ENCODE assay signal across 1 cellular context in the genomic region with DNA sequence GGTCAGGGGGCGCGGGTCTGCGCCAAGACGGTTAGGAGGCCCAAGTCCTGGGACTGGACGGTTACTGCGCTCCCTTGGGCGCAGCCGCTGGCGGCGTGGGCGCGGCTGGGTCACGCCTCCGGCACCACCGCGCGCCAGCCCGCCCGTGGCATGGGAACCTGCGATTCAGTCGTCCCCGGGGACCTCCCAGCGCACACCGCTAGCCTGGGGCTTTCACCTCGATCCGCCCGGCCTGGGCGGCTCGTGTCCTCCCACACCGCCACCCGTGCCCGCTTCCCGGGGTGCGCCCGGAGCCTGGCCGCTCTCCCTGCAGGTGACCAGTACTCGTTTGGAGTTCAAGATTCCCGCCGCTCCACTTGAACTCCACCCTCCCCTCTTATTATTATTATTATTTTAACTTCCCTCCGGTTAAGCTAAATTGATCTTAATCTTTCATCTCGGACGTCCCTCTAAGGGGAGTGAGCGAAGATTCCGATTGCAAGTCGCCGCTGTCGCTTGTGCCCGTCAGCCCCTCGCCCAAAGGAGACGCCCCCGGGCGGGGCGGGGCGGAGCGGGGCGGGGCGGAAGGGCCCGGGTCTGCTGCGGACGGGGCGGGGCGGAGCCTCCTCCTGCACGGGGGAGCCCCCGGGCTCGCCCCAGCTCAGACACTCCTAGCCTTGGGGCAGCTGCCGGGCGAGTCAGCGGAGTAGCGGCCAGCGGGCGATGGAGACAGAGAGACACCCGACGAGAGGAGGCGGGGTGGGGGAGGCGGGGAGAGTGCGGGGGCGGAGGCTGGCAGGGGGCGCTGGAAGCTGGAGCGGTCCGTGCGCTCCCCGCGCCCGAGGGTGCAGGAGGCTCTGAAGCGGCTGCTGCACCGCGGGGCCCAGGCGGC.
TF ChIP-seq lines count a peak whose summit lies in the region.

A gene with protein sequence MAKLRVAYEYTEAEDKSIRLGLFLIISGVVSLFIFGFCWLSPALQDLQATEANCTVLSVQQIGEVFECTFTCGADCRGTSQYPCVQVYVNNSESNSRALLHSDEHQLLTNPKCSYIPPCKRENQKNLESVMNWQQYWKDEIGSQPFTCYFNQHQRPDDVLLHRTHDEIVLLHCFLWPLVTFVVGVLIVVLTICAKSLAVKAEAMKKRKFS (plus strand): TSS at position 643 of the 871 bp plus-strand sequence. CDS start 445 bp downstream, outside the sequence.

TF ChIP-seq in HepG2, 621 proteins besides CTCF, POLR2A, EP300 and RAD21 (continued from another document and continues in another):
- TF ChIP-seq, protein P1, sequence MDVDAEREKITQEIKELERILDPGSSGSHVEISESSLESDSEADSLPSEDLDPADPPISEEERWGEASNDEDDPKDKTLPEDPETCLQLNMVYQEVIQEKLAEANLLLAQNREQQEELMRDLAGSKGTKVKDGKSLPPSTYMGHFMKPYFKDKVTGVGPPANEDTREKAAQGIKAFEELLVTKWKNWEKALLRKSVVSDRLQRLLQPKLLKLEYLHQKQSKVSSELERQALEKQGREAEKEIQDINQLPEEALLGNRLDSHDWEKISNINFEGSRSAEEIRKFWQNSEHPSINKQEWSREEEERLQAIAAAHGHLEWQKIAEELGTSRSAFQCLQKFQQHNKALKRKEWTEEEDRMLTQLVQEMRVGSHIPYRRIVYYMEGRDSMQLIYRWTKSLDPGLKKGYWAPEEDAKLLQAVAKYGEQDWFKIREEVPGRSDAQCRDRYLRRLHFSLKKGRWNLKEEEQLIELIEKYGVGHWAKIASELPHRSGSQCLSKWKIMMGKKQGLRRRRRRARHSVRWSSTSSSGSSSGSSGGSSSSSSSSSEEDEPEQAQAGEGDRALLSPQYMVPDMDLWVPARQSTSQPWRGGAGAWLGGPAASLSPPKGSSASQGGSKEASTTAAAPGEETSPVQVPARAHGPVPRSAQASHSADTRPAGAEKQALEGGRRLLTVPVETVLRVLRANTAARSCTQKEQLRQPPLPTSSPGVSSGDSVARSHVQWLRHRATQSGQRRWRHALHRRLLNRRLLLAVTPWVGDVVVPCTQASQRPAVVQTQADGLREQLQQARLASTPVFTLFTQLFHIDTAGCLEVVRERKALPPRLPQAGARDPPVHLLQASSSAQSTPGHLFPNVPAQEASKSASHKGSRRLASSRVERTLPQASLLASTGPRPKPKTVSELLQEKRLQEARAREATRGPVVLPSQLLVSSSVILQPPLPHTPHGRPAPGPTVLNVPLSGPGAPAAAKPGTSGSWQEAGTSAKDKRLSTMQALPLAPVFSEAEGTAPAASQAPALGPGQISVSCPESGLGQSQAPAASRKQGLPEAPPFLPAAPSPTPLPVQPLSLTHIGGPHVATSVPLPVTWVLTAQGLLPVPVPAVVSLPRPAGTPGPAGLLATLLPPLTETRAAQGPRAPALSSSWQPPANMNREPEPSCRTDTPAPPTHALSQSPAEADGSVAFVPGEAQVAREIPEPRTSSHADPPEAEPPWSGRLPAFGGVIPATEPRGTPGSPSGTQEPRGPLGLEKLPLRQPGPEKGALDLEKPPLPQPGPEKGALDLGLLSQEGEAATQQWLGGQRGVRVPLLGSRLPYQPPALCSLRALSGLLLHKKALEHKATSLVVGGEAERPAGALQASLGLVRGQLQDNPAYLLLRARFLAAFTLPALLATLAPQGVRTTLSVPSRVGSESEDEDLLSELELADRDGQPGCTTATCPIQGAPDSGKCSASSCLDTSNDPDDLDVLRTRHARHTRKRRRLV (CRISPR knock-in tag; IDR thresholded peaks at IDR 0.05): no peak
- TF ChIP-seq PAWR (CRISPR knock-in tag; IDR thresholded peaks at IDR 0.05; ENCODE audit: borderline replicate concordance) (no peak), ZNF530 (CRISPR knock-in tag; IDR thresholded peaks at IDR 0.05; ENCODE audit: low read depth) (no peak), NR2F6 (IDR thresholded peaks at IDR 0.05) (no peak), NR2F6 (CRISPR knock-in tag; IDR thresholded peaks at IDR 0.05) (no peak), SP1 (IDR thresholded peaks at IDR 0.05) (no peak), SP1 (CRISPR knock-in tag; IDR thresholded peaks at IDR 0.05) (no peak), ZFP1 (CRISPR knock-in tag; IDR thresholded peaks at IDR 0.05) (no peak), CCAR2 (optimal IDR thresholded peaks at IDR 0.05; ENCODE audit: low read depth, low read length) (no peak), HNRNPLL (IDR thresholded peaks at IDR 0.05; ENCODE audit: low read depth, low read length, poor library complexity, severe bottlenecking) (peak; percentile 53), CHD4 (IDR thresholded peaks at IDR 0.05; ENCODE audit: borderline replicate concordance, low read length) (no peak), RFX3 (CRISPR knock-in tag; IDR thresholded peaks at IDR 0.05) (no peak), TBX2 (CRISPR knock-in tag; IDR thresholded peaks at IDR 0.05; ENCODE audit: borderline replicate concordance) (no peak), SAFB2 (CRISPR knock-in tag; IDR thresholded peaks at IDR 0.05; ENCODE audit: borderline replicate concordance, low read depth) (no peak), HNRNPK (IDR thresholded peaks at IDR 0.05; ENCODE audit: low read depth, low read length, poor library complexity, severe bottlenecking) (no peak), ZSCAN21 (CRISPR knock-in tag; IDR thresholded peaks at IDR 0.05; ENCODE audit: borderline replicate concordance) (no peak), ZNF841 (CRISPR knock-in tag; IDR thresholded peaks at IDR 0.05; ENCODE audit: borderline replicate concordance) (no peak), GABPB1 (CRISPR knock-in tag; IDR thresholded peaks at IDR 0.05) (no peak; the same call in 1 of the 2 replicates), THAP11 (CRISPR knock-in tag; IDR thresholded peaks at IDR 0.05) (no peak)
- TF ChIP-seq, protein P2, sequence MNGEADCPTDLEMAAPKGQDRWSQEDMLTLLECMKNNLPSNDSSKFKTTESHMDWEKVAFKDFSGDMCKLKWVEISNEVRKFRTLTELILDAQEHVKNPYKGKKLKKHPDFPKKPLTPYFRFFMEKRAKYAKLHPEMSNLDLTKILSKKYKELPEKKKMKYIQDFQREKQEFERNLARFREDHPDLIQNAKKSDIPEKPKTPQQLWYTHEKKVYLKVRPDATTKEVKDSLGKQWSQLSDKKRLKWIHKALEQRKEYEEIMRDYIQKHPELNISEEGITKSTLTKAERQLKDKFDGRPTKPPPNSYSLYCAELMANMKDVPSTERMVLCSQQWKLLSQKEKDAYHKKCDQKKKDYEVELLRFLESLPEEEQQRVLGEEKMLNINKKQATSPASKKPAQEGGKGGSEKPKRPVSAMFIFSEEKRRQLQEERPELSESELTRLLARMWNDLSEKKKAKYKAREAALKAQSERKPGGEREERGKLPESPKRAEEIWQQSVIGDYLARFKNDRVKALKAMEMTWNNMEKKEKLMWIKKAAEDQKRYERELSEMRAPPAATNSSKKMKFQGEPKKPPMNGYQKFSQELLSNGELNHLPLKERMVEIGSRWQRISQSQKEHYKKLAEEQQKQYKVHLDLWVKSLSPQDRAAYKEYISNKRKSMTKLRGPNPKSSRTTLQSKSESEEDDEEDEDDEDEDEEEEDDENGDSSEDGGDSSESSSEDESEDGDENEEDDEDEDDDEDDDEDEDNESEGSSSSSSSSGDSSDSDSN (CRISPR knock-in tag; IDR thresholded peaks at IDR 0.05): no peak
- TF ChIP-seq, protein P3, sequence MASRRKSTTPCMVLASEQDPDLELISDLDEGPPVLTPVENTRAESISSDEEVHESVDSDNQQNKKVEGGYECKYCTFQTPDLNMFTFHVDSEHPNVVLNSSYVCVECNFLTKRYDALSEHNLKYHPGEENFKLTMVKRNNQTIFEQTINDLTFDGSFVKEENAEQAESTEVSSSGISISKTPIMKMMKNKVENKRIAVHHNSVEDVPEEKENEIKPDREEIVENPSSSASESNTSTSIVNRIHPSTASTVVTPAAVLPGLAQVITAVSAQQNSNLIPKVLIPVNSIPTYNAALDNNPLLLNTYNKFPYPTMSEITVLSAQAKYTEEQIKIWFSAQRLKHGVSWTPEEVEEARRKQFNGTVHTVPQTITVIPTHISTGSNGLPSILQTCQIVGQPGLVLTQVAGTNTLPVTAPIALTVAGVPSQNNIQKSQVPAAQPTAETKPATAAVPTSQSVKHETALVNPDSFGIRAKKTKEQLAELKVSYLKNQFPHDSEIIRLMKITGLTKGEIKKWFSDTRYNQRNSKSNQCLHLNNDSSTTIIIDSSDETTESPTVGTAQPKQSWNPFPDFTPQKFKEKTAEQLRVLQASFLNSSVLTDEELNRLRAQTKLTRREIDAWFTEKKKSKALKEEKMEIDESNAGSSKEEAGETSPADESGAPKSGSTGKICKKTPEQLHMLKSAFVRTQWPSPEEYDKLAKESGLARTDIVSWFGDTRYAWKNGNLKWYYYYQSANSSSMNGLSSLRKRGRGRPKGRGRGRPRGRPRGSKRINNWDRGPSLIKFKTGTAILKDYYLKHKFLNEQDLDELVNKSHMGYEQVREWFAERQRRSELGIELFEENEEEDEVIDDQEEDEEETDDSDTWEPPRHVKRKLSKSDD (CRISPR knock-in tag; IDR thresholded peaks at IDR 0.05; ENCODE audit: low read depth): no peak
- TF ChIP-seq, protein P4, sequence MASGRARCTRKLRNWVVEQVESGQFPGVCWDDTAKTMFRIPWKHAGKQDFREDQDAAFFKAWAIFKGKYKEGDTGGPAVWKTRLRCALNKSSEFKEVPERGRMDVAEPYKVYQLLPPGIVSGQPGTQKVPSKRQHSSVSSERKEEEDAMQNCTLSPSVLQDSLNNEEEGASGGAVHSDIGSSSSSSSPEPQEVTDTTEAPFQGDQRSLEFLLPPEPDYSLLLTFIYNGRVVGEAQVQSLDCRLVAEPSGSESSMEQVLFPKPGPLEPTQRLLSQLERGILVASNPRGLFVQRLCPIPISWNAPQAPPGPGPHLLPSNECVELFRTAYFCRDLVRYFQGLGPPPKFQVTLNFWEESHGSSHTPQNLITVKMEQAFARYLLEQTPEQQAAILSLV (CRISPR knock-in tag; IDR thresholded peaks at IDR 0.05; ENCODE audit: borderline replicate concordance): no peak
- TF ChIP-seq, protein P5, sequence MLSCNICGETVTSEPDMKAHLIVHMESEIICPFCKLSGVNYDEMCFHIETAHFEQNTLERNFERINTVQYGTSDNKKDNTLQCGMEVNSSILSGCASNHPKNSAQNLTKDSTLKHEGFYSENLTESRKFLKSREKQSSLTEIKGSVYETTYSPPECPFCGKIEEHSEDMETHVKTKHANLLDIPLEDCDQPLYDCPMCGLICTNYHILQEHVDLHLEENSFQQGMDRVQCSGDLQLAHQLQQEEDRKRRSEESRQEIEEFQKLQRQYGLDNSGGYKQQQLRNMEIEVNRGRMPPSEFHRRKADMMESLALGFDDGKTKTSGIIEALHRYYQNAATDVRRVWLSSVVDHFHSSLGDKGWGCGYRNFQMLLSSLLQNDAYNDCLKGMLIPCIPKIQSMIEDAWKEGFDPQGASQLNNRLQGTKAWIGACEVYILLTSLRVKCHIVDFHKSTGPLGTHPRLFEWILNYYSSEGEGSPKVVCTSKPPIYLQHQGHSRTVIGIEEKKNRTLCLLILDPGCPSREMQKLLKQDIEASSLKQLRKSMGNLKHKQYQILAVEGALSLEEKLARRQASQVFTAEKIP (CRISPR knock-in tag; IDR thresholded peaks at IDR 0.05; ENCODE audit: borderline replicate concordance): no peak
- TF ChIP-seq, protein P6, sequence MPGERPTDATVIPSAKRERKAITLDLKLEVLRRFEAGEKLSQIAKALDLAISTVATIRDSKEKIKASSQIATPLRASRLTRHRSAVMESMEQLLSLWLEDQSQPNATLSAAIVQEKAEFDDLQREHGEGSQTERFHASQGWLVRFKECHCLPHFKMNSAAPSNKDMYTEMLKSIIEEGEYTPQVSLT (CRISPR knock-in tag; IDR thresholded peaks at IDR 0.05; ENCODE audit: borderline replicate concordance, low read depth): no peak
- TF ChIP-seq, protein P7, sequence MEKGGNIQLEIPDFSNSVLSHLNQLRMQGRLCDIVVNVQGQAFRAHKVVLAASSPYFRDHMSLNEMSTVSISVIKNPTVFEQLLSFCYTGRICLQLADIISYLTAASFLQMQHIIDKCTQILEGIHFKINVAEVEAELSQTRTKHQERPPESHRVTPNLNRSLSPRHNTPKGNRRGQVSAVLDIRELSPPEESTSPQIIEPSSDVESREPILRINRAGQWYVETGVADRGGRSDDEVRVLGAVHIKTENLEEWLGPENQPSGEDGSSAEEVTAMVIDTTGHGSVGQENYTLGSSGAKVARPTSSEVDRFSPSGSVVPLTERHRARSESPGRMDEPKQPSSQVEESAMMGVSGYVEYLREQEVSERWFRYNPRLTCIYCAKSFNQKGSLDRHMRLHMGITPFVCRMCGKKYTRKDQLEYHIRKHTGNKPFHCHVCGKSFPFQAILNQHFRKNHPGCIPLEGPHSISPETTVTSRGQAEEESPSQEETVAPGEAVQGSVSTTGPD (CRISPR knock-in tag; IDR thresholded peaks at IDR 0.05): no peak
- TF ChIP-seq, protein P8, sequence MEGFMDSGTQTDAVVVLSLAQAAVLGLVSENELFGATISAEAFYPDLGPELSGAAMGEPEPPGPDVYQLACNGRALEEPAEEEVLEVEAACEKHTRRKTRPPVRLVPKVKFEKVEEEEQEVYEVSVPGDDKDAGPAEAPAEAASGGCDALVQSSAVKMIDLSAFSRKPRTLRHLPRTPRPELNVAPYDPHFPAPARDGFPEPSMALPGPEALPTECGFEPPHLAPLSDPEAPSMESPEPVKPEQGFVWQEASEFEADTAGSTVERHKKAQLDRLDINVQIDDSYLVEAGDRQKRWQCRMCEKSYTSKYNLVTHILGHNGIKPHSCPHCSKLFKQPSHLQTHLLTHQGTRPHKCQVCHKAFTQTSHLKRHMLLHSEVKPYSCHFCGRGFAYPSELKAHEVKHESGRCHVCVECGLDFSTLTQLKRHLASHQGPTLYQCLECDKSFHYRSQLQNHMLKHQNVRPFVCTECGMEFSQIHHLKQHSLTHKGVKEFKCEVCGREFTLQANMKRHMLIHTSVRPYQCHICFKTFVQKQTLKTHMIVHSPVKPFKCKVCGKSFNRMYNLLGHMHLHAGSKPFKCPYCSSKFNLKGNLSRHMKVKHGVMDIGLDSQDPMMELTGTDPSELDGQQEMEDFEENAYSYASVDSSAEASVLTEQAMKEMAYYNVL (CRISPR knock-in tag; IDR thresholded peaks at IDR 0.05; ENCODE audit: borderline replicate concordance): no peak
- TF ChIP-seq, protein P9, sequence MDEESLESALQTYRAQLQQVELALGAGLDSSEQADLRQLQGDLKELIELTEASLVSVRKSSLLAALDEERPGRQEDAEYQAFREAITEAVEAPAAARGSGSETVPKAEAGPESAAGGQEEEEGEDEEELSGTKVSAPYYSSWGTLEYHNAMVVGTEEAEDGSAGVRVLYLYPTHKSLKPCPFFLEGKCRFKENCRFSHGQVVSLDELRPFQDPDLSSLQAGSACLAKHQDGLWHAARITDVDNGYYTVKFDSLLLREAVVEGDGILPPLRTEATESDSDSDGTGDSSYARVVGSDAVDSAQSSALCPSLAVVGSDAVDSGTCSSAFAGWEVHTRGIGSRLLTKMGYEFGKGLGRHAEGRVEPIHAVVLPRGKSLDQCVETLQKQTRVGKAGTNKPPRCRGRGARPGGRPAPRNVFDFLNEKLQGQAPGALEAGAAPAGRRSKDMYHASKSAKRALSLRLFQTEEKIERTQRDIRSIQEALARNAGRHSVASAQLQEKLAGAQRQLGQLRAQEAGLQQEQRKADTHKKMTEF (CRISPR knock-in tag; IDR thresholded peaks at IDR 0.05): no peak
